Comparison of ENCODE assay signal across 25 cellular contexts in genomic region chr6:83601119-83601518, GRCh38.
DNase-seq lines count a peak whose midpoint lies in the region; ATAC-seq and TF ChIP-seq lines count a peak whose summit lies in the region.
"Had no signal": no experiment of that assay in that cellular context is flagged by ENCODE, and none has a peak within 500 bp of the region (broad histone marks: within the 10 kb centered on the region; RNA-seq: fewer than 3 reads in every experiment).

No MANE protein-coding gene starts in this region.

- ATAC-seq in thoracic aorta (ENCODE audit: insufficient number of reproducible peaks, low FRiP score, low read depth): no peak
- ATAC-seq in GM18505 (IDR thresholded peaks at IDR 0.05; ENCODE audit: unreplicated experiment): no peak
- ATAC-seq: GM12878, HepG2, K562, PC-3, Right ventricle myocardium inferior had no signal

- intact Hi-C loops in Calu3 (cut with micrococcal nuclease; ENCODE audit: unreplicated experiment): no loop called here

- H3K4ac ChIP-seq in mesenchymal stem cell (ENCODE audit: low read depth in 1 of 2, low read length in 2 of 2): no peak overlapping the region

- no peaks in the 10 kb centered on the region for H3K36me3 Mint-ChIP-seq in HFFc6 (ENCODE audit: low read depth)
- no peaks in the 10 kb centered on the region for H3K36me3 Mint-ChIP-seq in Calu3 (ENCODE audit: insufficient read depth, unreplicated experiment)

- BruUV-seq in Calu3 (replicated peaks; lab: Mats Ljungman, UMichigan): no TSS peak

- no peak overlapping the region for H2BK12ac ChIP-seq in mesenchymal stem cell (ENCODE audit: low read length in 2 of 2)

- H2AK5ac ChIP-seq in mesenchymal stem cell (ENCODE audit: low read length, severe bottlenecking): no peak overlapping the region

- H2BK120ac ChIP-seq in mesenchymal stem cell (ENCODE audit: low read depth, low read length): no peak overlapping the region

- H2AFZ ChIP-seq in mesenchymal stem cell (ENCODE audit: low read depth, low read length): no peak overlapping the region

- H3K18ac ChIP-seq in mesenchymal stem cell (ENCODE audit: low read depth in 1 of 2, low read length in 2 of 2): no peak overlapping the region

- H3K4me3 Mint-ChIP-seq in HFFc6: peak overlapping the region; percentile 6; the same call in 1 of the 2 replicates
- H3K4me3 Mint-ChIP-seq in Calu3 (ENCODE audit: low read depth, unreplicated experiment): no peak overlapping the region

- H3K4me3 ChIP-seq in coronary artery (peak overlapping the region; percentile 32), mesenchymal stem cell (ENCODE audit: insufficient read depth in 1 of 2, low read depth in 1 of 2, low read length in 2 of 2) (no peak overlapping the region), thoracic aorta (peak overlapping the region; percentile 4)
- H3K4me3 ChIP-seq: GM12878, K562, SJSA1 had no signal

- H3K79me1 ChIP-seq in mesenchymal stem cell (replicated peaks; ENCODE audit: low read length, poor library complexity, severe bottlenecking): no peaks in the 10 kb centered on the region

- CTCF ChIA-PET in Calu3 (lab: Charles Lee): interaction anchor here (0.8 kb wide), 1 partner anchor 65 kb away, joined by 3 read pairs; no protein-coding TSS in a partner anchor

- no peaks in the 10 kb centered on the region for H3K9me3 Mint-ChIP-seq in HFFc6
- no peaks in the 10 kb centered on the region for H3K9me3 Mint-ChIP-seq in Calu3 (ENCODE audit: low read depth, unreplicated experiment)

- no peak for DNase-seq in HFFc6
- no peak for DNase-seq in coronary artery (ENCODE audit: low spot score)
- no peak for DNase-seq in mesenchymal stem cell
- DNase-seq in thoracic aorta (ENCODE audit: low spot score): no peak
- DNase-seq in C1 segment of cervical spinal cord (lab: John Stamatoyannopoulos, UW): no peak
- no peak for DNase-seq in activated naive CD4-positive, alpha-beta T cell treated with anti-CD3 and anti-CD28 coated beads, Interleukin-2, amount 50 U/mL, for 16 hours
- no peak for DNase-seq in Calu3
- DNase-seq: BE2C, DMS53, H7, Kasumi-1, NCI-H1105, NCI-H1436 treated with DMSO at 0.1 percent for 48 hours, NCI-H187 treated with DMSO at 0.1 percent for 48 hours, NCI-H2171 treated with DMSO at 0.1 percent for 48 hours, NCI-H345, NCI-H524, NCI-H748 treated with DMSO at 0.1 percent for 48 hours, PC-3 had no signal

- no peak overlapping the region for H3K27ac ChIP-seq in coronary artery
- no peak overlapping the region for H3K27ac ChIP-seq in mesenchymal stem cell (ENCODE audit: low read length, poor library complexity, severe bottlenecking)
- H3K27ac ChIP-seq in thoracic aorta: no peak overlapping the region
- H3K27ac ChIP-seq: SJSA1 had no signal

- no peak for TF ChIP-seq POLR2A in GM18505 (IDR thresholded peaks at IDR 0.05; ENCODE audit: borderline replicate concordance, extremely low read depth, insufficient read depth, insufficient read length)

- no peak overlapping the region for H3K23ac ChIP-seq in mesenchymal stem cell (ENCODE audit: low read length in 2 of 2)

- H3K27me3 ChIP-seq in mesenchymal stem cell (ENCODE audit: control insufficient read depth in 1 of 2, insufficient read depth in 1 of 2, low read length in 2 of 2) (no peaks in the 10 kb centered on the region), thoracic aorta (replicated peaks; ENCODE audit: insufficient read depth) (no peaks in the 10 kb centered on the region)
- H3K27me3 ChIP-seq: BE2C, SJSA1 had no signal

- no peak overlapping the region for H3K14ac ChIP-seq in mesenchymal stem cell (ENCODE audit: low read length in 2 of 2)

- no peak overlapping the region for H4K8ac ChIP-seq in mesenchymal stem cell (ENCODE audit: low read length)

- H4K91ac ChIP-seq in mesenchymal stem cell (ENCODE audit: low read length): no peak overlapping the region

- TF ChIP-seq CTCF in HFFc6 (IDR thresholded peaks at IDR 0.05) (no peak), coronary artery (IDR thresholded peaks at IDR 0.05) (no peak), thoracic aorta (IDR thresholded peaks at IDR 0.05) (no peak), Calu3 (IDR thresholded peaks at IDR 0.05; ENCODE audit: unreplicated experiment) (no peak)

- no peaks in the 10 kb centered on the region for H3K9me3 ChIP-seq in mesenchymal stem cell (ENCODE audit: control insufficient read depth, low read length)
- H3K9me3 ChIP-seq in thoracic aorta: no peaks in the 10 kb centered on the region
- H3K9me3 ChIP-seq: BE2C, SJSA1 had no signal

- H2BK5ac ChIP-seq in mesenchymal stem cell (ENCODE audit: low read depth, low read length, poor library complexity, severe bottlenecking): no peak overlapping the region

- H3K4me1 ChIP-seq in mesenchymal stem cell (ENCODE audit: control insufficient read depth, insufficient read depth, low read depth, low read length) (no peaks in the 10 kb centered on the region), thoracic aorta (ENCODE audit: control insufficient read depth in 1 of 2, low read depth in 2 of 2) (peaks cover 0 to 5% of the 10 kb centered on the region in 2 donors)
- H3K4me1 ChIP-seq: SJSA1 had no signal

- no peak overlapping the region for H2BK15ac ChIP-seq in mesenchymal stem cell (ENCODE audit: low read depth, poor library complexity, severe bottlenecking)

- peak overlapping the region; percentile 49 for H3K9ac ChIP-seq in mesenchymal stem cell (ENCODE audit: low read length)

- H3K4me2 ChIP-seq in mesenchymal stem cell (ENCODE audit: low read length, poor library complexity, severe bottlenecking): no peak overlapping the region

- H3K4me1 Mint-ChIP-seq in HFFc6 (ENCODE audit: low read depth) (peaks cover 8% of the 10 kb centered on the region; the same call in 1 of the 2 replicates), Calu3 (ENCODE audit: low read depth, unreplicated experiment) (no peaks in the 10 kb centered on the region)

- H3K27ac Mint-ChIP-seq in HFFc6: no peak overlapping the region
- H3K27ac Mint-ChIP-seq in Calu3 (ENCODE audit: unreplicated experiment): no peak overlapping the region

- 80% methylated on average over 1 of the region's 3 CpGs for WGBS in mesenchymal stem cell

- H3K27me3 Mint-ChIP-seq in HFFc6 (ENCODE audit: insufficient read depth) (no peaks in the 10 kb centered on the region), Calu3 (ENCODE audit: unreplicated experiment) (no peaks in the 10 kb centered on the region)

- H3K36me3 ChIP-seq in mesenchymal stem cell (ENCODE audit: control insufficient read depth in 1 of 2, insufficient read depth in 2 of 2, low read depth in 1 of 2, low read length in 2 of 2) (no peaks in the 10 kb centered on the region), thoracic aorta (no peaks in the 10 kb centered on the region)
- H3K36me3 ChIP-seq: BE2C, SJSA1 had no signal

Comparison
In these comparisons a context has a peak if more than half of its experiments do, and no peak if none do; other contexts are left out.
1. H3K4me3 ChIP-seq: peak in coronary artery (single experiment) and thoracic aorta (single experiment); none in mesenchymal stem cell (0 of 2).